ENCODE assay signal across 8 cellular contexts in genomic region chr4:51895158-51895557, GRCh38.
DNase-seq lines count a peak whose midpoint lies in the region; ATAC-seq and TF ChIP-seq lines count a peak whose summit lies in the region.

No MANE protein-coding gene starts in this region.

- no peak overlapping the region for H3K4me3 Mint-ChIP-seq in nephron

- H3K4me1 Mint-ChIP-seq in nephron, result peaks cover 9% of the 10 kb centered on the region

- DNase-seq in DMS53 (lab: John Stamatoyannopoulos, UW) (peak; percentile 3), DMS53 treated with DMSO at 0.1 percent for 48 hours (lab: John Stamatoyannopoulos, UW; ENCODE audit: unreplicated experiment) (no peak), glomerular visceral epithelial cell (ENCODE audit: extremely low spot score) (no peak), NCI-H187 treated with DMSO at 0.1 percent for 48 hours (lab: John Stamatoyannopoulos, UW) (no peak), activated gamma-delta T cell (lab: John Stamatoyannopoulos, UW) (no peak)

- peak overlapping the region in 2 of 3 experiments; percentile 4 to 51 for H3K27ac Mint-ChIP-seq in nephron

- H3K9me3 Mint-ChIP-seq in nephron, result no peaks in the 10 kb centered on the region

- ATAC-seq in GM21737 (IDR thresholded peaks at IDR 0.05; ENCODE audit: unreplicated experiment) (peak; percentile 67), HG03521 (IDR thresholded peaks at IDR 0.05; ENCODE audit: unreplicated experiment) (peak; percentile 45)

- peaks cover 51% of the 10 kb centered on the region for H3K36me3 Mint-ChIP-seq in nephron (ENCODE audit: low read depth)

- H3K27me3 Mint-ChIP-seq in nephron (ENCODE audit: low read depth), result no peaks in the 10 kb centered on the region

- no peak for TF ChIP-seq CTCF in nephron (IDR thresholded peaks at IDR 0.05; ENCODE audit: unreplicated experiment in 3 of 3)
